1 cellular context compared by ENCODE assay signal in genomic region chr17:64369007-64369893, GRCh38.
A peak's percentile ranks its signal among the peaks of the same experiment; 100 is the strongest.
TF ChIP-seq lines count a peak whose summit lies in the region.

No MANE protein-coding gene starts in this region.

TF ChIP-seq in K562, 482 proteins besides CTCF, POLR2A, EP300 and RAD21 (continues in another document):
- TF ChIP-seq ZNF449 (CRISPR knock-in tag; IDR thresholded peaks at IDR 0.05) (no peak), ZNF639 (CRISPR knock-in tag; conservative IDR thresholded peaks at IDR 0.05 in 1 of 2, IDR thresholded peaks at IDR 0.05 in 1 of 2) (peak in 1 of 2 experiments; percentile 58; a peak in 2 of 4 replicates), EP400 (IDR thresholded peaks at IDR 0.05) (0 out of 2 replicates have a peak, but pooled peaks have one; percentile 18), TAL1 (IDR thresholded peaks at IDR 0.05) (peak; percentile 60), SIX5 (IDR thresholded peaks at IDR 0.05; ENCODE audit: borderline replicate concordance in 1 of 2, insufficient read depth in 1 of 2, low read depth in 1 of 2, low read length in 2 of 2) (no peak), STAG1 (CRISPR knock-in tag; IDR thresholded peaks at IDR 0.05; ENCODE audit: borderline replicate concordance) (no peak), CTBP1 (IDR thresholded peaks at IDR 0.05; ENCODE audit: borderline replicate concordance) (peak; percentile 33; the same call in 1 of the 2 replicates), ZHX1 (conservative IDR thresholded peaks at IDR 0.05; ENCODE audit: low read length) (peak; percentile 80; the same call in 1 of the 2 replicates), ETS1 (conservative IDR thresholded peaks at IDR 0.05; ENCODE audit: control insufficient read depth, low read depth, low read length) (0 out of 2 replicates have a peak, but pooled peaks have one; percentile 19), ZNF384 (IDR thresholded peaks at IDR 0.05; ENCODE audit: low read depth, low read length) (no peak), ZNF24 (IDR thresholded peaks at IDR 0.05) (0 out of 2 replicates have a peak, but pooled peaks have one; percentile 20), BHLHE40 (IDR thresholded peaks at IDR 0.05; ENCODE audit: low read length) (peak; percentile 86), POU5F1 (IDR thresholded peaks at IDR 0.05; ENCODE audit: borderline replicate concordance, low read depth, low read length, partially characterized antibody) (no peak), SPI1 (IDR thresholded peaks at IDR 0.05; ENCODE audit: borderline replicate concordance, low read depth, low read length) (no peak), HDAC2 (IDR thresholded peaks at IDR 0.05) (no peak), EHMT2 (IDR thresholded peaks at IDR 0.05) (peak; percentile 77), KDM1A (IDR thresholded peaks at IDR 0.05) (peak in 1 of 2 experiments; percentile 49; a peak in 1 of 4 replicates), BRF2 (IDR thresholded peaks at IDR 0.05; ENCODE audit: borderline replicate concordance, insufficient read depth, insufficient read length) (no peak), FOSL1 (tag; conservative IDR thresholded peaks at IDR 0.05) (no peak), BCL6 (CRISPR knock-in tag; IDR thresholded peaks at IDR 0.05) (0 out of 2 replicates have a peak, but pooled peaks have one; percentile 29), PBX2 (CRISPR knock-in tag; IDR thresholded peaks at IDR 0.05; ENCODE audit: low read depth) (no peak), PBX2 (tag; conservative IDR thresholded peaks at IDR 0.05; ENCODE audit: low read depth) (peak; percentile 44), NCOR1 (IDR thresholded peaks at IDR 0.05) (peak; percentile 51; the same call in 1 of the 2 replicates), USF2 (CRISPR knock-in tag; IDR thresholded peaks at IDR 0.05) (no peak), DACH1 (IDR thresholded peaks at IDR 0.05; ENCODE audit: partially characterized antibody) (no peak), ILF3 (IDR thresholded peaks at IDR 0.05; ENCODE audit: borderline replicate concordance) (no peak), ZKSCAN8 (CRISPR knock-in tag; IDR thresholded peaks at IDR 0.05) (no peak), MNT (conservative IDR thresholded peaks at IDR 0.05) (peak in 1 of 2 experiments; percentile 31; a peak in 2 of 4 replicates), HMG20B (CRISPR knock-in tag; IDR thresholded peaks at IDR 0.05) (no peak), PML (IDR thresholded peaks at IDR 0.05; ENCODE audit: low read length) (no peak), ARID3A (IDR thresholded peaks at IDR 0.05; ENCODE audit: borderline replicate concordance, low read depth, low read length) (0 out of 2 replicates have a peak, but pooled peaks have one; percentile 8), PKNOX1 (IDR thresholded peaks at IDR 0.05) (no peak), RNF2 (IDR thresholded peaks at IDR 0.05) (peak; percentile 34; the same call in 1 of the 2 replicates), NFRKB (IDR thresholded peaks at IDR 0.05; ENCODE audit: low read depth) (no peak), ZNF395 (CRISPR knock-in tag; IDR thresholded peaks at IDR 0.05) (0 out of 2 replicates have a peak, but pooled peaks have one; percentile 45)
